ENCODE assay signal across 1 cellular context in the genomic region with DNA sequence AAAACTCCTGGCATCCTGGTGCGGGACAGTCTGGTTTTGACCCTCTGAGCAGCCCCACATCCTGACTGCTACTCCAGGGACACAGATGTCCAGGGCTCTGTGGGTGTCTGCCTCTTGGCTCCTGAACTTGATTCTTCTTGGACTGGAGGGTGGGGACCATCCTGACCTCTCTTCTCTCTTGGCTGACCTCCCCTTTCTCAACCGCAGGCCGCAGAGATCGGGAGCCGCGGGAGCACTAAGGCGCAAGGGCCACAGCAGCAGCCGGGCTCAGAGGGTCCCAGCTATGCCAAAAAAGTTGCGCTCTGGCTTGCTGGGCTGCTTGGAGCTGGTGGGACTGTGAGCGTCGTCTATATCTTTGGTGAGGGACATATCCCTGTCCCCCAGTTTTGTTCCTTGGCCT.
TF ChIP-seq lines count a peak whose summit lies in the region.

No MANE protein-coding gene starts in this region.

TF ChIP-seq in HepG2, 621 proteins besides CTCF, POLR2A, EP300 and RAD21:
- TF ChIP-seq ZMYM2 (CRISPR knock-in tag; IDR thresholded peaks at IDR 0.05) = no peak
- no peak for TF ChIP-seq SSRP1 (CRISPR knock-in tag; IDR thresholded peaks at IDR 0.05)
- no peak for TF ChIP-seq MAFG (CRISPR knock-in tag; IDR thresholded peaks at IDR 0.05)
- TF ChIP-seq, protein P1, sequence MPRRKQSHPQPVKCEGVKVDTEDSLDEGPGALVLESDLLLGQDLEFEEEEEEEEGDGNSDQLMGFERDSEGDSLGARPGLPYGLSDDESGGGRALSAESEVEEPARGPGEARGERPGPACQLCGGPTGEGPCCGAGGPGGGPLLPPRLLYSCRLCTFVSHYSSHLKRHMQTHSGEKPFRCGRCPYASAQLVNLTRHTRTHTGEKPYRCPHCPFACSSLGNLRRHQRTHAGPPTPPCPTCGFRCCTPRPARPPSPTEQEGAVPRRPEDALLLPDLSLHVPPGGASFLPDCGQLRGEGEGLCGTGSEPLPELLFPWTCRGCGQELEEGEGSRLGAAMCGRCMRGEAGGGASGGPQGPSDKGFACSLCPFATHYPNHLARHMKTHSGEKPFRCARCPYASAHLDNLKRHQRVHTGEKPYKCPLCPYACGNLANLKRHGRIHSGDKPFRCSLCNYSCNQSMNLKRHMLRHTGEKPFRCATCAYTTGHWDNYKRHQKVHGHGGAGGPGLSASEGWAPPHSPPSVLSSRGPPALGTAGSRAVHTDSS (CRISPR knock-in tag; conservative IDR thresholded peaks at IDR 0.05) = no peak
- no peak for TF ChIP-seq TCF12 (IDR thresholded peaks at IDR 0.05)
- no peak for TF ChIP-seq TCF12 (CRISPR knock-in tag; IDR thresholded peaks at IDR 0.05)
- no peak for TF ChIP-seq PHF5A (CRISPR knock-in tag; IDR thresholded peaks at IDR 0.05; ENCODE audit: low read depth, unreplicated experiment)
- TF ChIP-seq, protein P2, sequence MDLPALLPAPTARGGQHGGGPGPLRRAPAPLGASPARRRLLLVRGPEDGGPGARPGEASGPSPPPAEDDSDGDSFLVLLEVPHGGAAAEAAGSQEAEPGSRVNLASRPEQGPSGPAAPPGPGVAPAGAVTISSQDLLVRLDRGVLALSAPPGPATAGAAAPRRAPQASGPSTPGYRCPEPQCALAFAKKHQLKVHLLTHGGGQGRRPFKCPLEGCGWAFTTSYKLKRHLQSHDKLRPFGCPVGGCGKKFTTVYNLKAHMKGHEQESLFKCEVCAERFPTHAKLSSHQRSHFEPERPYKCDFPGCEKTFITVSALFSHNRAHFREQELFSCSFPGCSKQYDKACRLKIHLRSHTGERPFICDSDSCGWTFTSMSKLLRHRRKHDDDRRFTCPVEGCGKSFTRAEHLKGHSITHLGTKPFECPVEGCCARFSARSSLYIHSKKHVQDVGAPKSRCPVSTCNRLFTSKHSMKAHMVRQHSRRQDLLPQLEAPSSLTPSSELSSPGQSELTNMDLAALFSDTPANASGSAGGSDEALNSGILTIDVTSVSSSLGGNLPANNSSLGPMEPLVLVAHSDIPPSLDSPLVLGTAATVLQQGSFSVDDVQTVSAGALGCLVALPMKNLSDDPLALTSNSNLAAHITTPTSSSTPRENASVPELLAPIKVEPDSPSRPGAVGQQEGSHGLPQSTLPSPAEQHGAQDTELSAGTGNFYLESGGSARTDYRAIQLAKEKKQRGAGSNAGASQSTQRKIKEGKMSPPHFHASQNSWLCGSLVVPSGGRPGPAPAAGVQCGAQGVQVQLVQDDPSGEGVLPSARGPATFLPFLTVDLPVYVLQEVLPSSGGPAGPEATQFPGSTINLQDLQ (CRISPR knock-in tag; IDR thresholded peaks at IDR 0.05) = no peak
- TF ChIP-seq POLR2G (IDR thresholded peaks at IDR 0.05; ENCODE audit: low read depth, low read length) = no peak
- no peak for TF ChIP-seq ZMAT3 (CRISPR knock-in tag; conservative IDR thresholded peaks at IDR 0.05)
- TF ChIP-seq HMG20A (CRISPR knock-in tag; IDR thresholded peaks at IDR 0.05; ENCODE audit: borderline replicate concordance) = no peak
- TF ChIP-seq ZIK1 (CRISPR knock-in tag; IDR thresholded peaks at IDR 0.05; ENCODE audit: borderline replicate concordance, low read depth) = no peak
- TF ChIP-seq ZNF143 (CRISPR knock-in tag; IDR thresholded peaks at IDR 0.05) = no peak
- TF ChIP-seq ZNF274 (CRISPR knock-in tag; IDR thresholded peaks at IDR 0.05) = no peak
- TF ChIP-seq TBX3 (IDR thresholded peaks at IDR 0.05; ENCODE audit: borderline replicate concordance) = no peak
- no peak for TF ChIP-seq KDM5A (IDR thresholded peaks at IDR 0.05; ENCODE audit: borderline replicate concordance, low read length)
- TF ChIP-seq, protein P3, sequence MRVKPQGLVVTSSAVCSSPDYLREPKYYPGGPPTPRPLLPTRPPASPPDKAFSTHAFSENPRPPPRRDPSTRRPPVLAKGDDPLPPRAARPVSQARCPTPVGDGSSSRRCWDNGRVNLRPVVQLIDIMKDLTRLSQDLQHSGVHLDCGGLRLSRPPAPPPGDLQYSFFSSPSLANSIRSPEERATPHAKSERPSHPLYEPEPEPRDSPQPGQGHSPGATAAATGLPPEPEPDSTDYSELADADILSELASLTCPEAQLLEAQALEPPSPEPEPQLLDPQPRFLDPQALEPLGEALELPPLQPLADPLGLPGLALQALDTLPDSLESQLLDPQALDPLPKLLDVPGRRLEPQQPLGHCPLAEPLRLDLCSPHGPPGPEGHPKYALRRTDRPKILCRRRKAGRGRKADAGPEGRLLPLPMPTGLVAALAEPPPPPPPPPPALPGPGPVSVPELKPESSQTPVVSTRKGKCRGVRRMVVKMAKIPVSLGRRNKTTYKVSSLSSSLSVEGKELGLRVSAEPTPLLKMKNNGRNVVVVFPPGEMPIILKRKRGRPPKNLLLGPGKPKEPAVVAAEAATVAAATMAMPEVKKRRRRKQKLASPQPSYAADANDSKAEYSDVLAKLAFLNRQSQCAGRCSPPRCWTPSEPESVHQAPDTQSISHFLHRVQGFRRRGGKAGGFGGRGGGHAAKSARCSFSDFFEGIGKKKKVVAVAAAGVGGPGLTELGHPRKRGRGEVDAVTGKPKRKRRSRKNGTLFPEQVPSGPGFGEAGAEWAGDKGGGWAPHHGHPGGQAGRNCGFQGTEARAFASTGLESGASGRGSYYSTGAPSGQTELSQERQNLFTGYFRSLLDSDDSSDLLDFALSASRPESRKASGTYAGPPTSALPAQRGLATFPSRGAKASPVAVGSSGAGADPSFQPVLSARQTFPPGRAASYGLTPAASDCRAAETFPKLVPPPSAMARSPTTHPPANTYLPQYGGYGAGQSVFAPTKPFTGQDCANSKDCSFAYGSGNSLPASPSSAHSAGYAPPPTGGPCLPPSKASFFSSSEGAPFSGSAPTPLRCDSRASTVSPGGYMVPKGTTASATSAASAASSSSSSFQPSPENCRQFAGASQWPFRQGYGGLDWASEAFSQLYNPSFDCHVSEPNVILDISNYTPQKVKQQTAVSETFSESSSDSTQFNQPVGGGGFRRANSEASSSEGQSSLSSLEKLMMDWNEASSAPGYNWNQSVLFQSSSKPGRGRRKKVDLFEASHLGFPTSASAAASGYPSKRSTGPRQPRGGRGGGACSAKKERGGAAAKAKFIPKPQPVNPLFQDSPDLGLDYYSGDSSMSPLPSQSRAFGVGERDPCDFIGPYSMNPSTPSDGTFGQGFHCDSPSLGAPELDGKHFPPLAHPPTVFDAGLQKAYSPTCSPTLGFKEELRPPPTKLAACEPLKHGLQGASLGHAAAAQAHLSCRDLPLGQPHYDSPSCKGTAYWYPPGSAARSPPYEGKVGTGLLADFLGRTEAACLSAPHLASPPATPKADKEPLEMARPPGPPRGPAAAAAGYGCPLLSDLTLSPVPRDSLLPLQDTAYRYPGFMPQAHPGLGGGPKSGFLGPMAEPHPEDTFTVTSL (CRISPR knock-in tag; IDR thresholded peaks at IDR 0.05; ENCODE audit: borderline replicate concordance) = no peak
- TF ChIP-seq, protein P4, sequence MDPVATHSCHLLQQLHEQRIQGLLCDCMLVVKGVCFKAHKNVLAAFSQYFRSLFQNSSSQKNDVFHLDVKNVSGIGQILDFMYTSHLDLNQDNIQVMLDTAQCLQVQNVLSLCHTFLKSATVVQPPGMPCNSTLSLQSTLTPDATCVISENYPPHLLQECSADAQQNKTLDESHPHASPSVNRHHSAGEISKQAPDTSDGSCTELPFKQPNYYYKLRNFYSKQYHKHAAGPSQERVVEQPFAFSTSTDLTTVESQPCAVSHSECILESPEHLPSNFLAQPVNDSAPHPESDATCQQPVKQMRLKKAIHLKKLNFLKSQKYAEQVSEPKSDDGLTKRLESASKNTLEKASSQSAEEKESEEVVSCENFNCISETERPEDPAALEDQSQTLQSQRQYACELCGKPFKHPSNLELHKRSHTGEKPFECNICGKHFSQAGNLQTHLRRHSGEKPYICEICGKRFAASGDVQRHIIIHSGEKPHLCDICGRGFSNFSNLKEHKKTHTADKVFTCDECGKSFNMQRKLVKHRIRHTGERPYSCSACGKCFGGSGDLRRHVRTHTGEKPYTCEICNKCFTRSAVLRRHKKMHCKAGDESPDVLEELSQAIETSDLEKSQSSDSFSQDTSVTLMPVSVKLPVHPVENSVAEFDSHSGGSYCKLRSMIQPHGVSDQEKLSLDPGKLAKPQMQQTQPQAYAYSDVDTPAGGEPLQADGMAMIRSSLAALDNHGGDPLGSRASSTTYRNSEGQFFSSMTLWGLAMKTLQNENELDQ (CRISPR knock-in tag; IDR thresholded peaks at IDR 0.05; ENCODE audit: borderline replicate concordance) = no peak
